ENCODE assay signal across 17 cellular contexts in genomic region chr5:76358-77169, GRCh38. TPM values are rescaled to one million over a fixed set of nuclear protein-coding genes. Genes with fewer than 3 reads are reported as not detected.
DNase-seq lines count a peak whose midpoint lies in the region; ATAC-seq and TF ChIP-seq lines count a peak whose summit lies in the region.
"Had no signal": no experiment of that assay in that cellular context is flagged by ENCODE, and none has a peak within 500 bp of the region (broad histone marks: within the 10 kb centered on the region; RNA-seq: fewer than 3 reads in every experiment).

No MANE protein-coding gene starts in this region.

- H3K27ac Mint-ChIP-seq in activated naive CD8-positive, alpha-beta T cell treated with anti-CD3 and anti-CD28 coated beads for 36 hours = no peak overlapping the region
- no peak overlapping the region for H3K27ac Mint-ChIP-seq in GM23338

- H3K4me2 ChIP-seq in BLaER1 = peak overlapping the region; percentile 84
- no peak overlapping the region for H3K4me2 ChIP-seq in GM23338
- H3K4me2 ChIP-seq: SK-N-SH had no signal

- ATAC-seq in GM23338 = no peak
- ATAC-seq: GM12878, Right ventricle myocardium inferior had no signal

- H3K9me3 ChIP-seq in BLaER1 = no peaks in the 10 kb centered on the region
- H3K9me3 ChIP-seq: SK-N-SH had no signal

- H2AFZ ChIP-seq in GM23338 = no peak overlapping the region

- H3K36me3 Mint-ChIP-seq in activated naive CD8-positive, alpha-beta T cell treated with anti-CD3 and anti-CD28 coated beads for 36 hours = no peaks in the 10 kb centered on the region
- H3K36me3 Mint-ChIP-seq in GM23338 (ENCODE audit: low read depth) = no peaks in the 10 kb centered on the region; the same call in 2 of the 3 replicates

- H3K27ac ChIP-seq in BLaER1 = no peak overlapping the region
- no peak overlapping the region for H3K27ac ChIP-seq in GM23338 (ENCODE audit: low read depth)

- H3K27me3 Mint-ChIP-seq in activated naive CD8-positive, alpha-beta T cell treated with anti-CD3 and anti-CD28 coated beads for 36 hours = peaks cover 7% of the 10 kb centered on the region
- peaks cover 19% of the 10 kb centered on the region for H3K27me3 Mint-ChIP-seq in GM23338 (ENCODE audit: insufficient read depth, low read depth, poor library complexity)

- no peak overlapping the region for H3K9ac ChIP-seq in BLaER1
- H3K9ac ChIP-seq: SK-N-SH had no signal

- H3K4me3 Mint-ChIP-seq in activated naive CD8-positive, alpha-beta T cell treated with anti-CD3 and anti-CD28 coated beads for 36 hours = no peak overlapping the region
- no peak overlapping the region for H3K4me3 Mint-ChIP-seq in GM23338

- H3K79me2 ChIP-seq in GM23338 (replicated peaks; ENCODE audit: insufficient read depth) = no peaks in the 10 kb centered on the region

- H3K9me3 Mint-ChIP-seq in activated naive CD8-positive, alpha-beta T cell treated with anti-CD3 and anti-CD28 coated beads for 36 hours = no peaks in the 10 kb centered on the region
- no peaks in the 10 kb centered on the region for H3K9me3 Mint-ChIP-seq in GM23338

- H3K27me3 ChIP-seq in BLaER1 (peaks cover 12% of the 10 kb centered on the region; the same call in 1 of the 2 replicates), H7 (ENCODE audit: control insufficient read depth, insufficient read depth, low read length) (no peaks in the 10 kb centered on the region), GM23338 (ENCODE audit: insufficient read depth) (no peaks in the 10 kb centered on the region)

- H3K36me3 ChIP-seq in BLaER1 = no peaks in the 10 kb centered on the region
- no peaks in the 10 kb centered on the region for H3K36me3 ChIP-seq in H7 (replicated peaks; ENCODE audit: control insufficient read depth, insufficient read depth, low read length)
- H3K36me3 ChIP-seq in GM23338 (ENCODE audit: insufficient read depth) = no peaks in the 10 kb centered on the region

- peak; percentile 37 for DNase-seq in H7
- DNase-seq in iPS-NIHi7 (ENCODE audit: extremely low spot score) = peak; percentile 7
- peak; percentile 25 for DNase-seq in retina
- DNase-seq in activated naive CD8-positive, alpha-beta T cell treated with anti-CD3 and anti-CD28 coated beads for 36 hours = no peak
- no peak for DNase-seq in D341Med (ENCODE audit: low spot score)
- DNase-seq in GM23338 (ENCODE audit: low spot score) = no peak
- DNase-seq: GDM1; KG1; NCI-H1105 treated with DMSO at 0.1 percent for 48 hours; NCI-H1694; NCI-H748 treated with DMSO at 0.1 percent for 48 hours; NK-92 treated with Interleukin-12 subunit alpha and Interleukin-12 subunit beta, amount 100 ng/mL, for 24 hours; SK-N-SH had no signal

- H4K20me1 ChIP-seq in BLaER1 (peaks cover 34% of the 10 kb centered on the region), GM23338 (replicated peaks; ENCODE audit: insufficient read depth) (no peaks in the 10 kb centered on the region)

- H3K4me1 ChIP-seq in BLaER1 = peaks cover 60% of the 10 kb centered on the region
- H3K4me1 ChIP-seq in GM23338 (ENCODE audit: insufficient read depth) = peaks cover 6% of the 10 kb centered on the region

- TF ChIP-seq CTCF in GM23338 (conservative IDR thresholded peaks at IDR 0.05; ENCODE audit: low read depth in 2 of 2) = no peak

- H3K4me1 Mint-ChIP-seq in activated naive CD8-positive, alpha-beta T cell treated with anti-CD3 and anti-CD28 coated beads for 36 hours = no peaks in the 10 kb centered on the region
- H3K4me1 Mint-ChIP-seq in GM23338 = peaks cover 39% of the 10 kb centered on the region

- peaks cover 5% of the 10 kb centered on the region; the same call in 1 of the 2 replicates for H3F3A ChIP-seq in GM23338 (replicated peaks; ENCODE audit: low read depth)

- no peaks in the 10 kb centered on the region for H3K9me2 ChIP-seq in GM23338 (ENCODE audit: insufficient read depth)
- H3K9me2 ChIP-seq: SK-N-SH had no signal

- no peak overlapping the region for H3K4me3 ChIP-seq in BLaER1
- no peak overlapping the region for H3K4me3 ChIP-seq in H7 (ENCODE audit: insufficient read depth, low read depth, low read length)
- no peak overlapping the region for H3K4me3 ChIP-seq in GM23338
- H3K4me3 ChIP-seq: GM12878 had no signal

TF ChIP-seq in GM23338, 12 proteins besides CTCF, POLR2A, EP300 and RAD21 (continues in another document):
- TF ChIP-seq STAT1 (IDR thresholded peaks at IDR 0.05; ENCODE audit: unreplicated experiment) = no peak
- no peak for TF ChIP-seq ZNF462 (CRISPR knock-in tag; IDR thresholded peaks at IDR 0.05)
- no peak for TF ChIP-seq NANOG (IDR thresholded peaks at IDR 0.05; ENCODE audit: borderline replicate concordance)

RNA-seq across cellular contexts. Expression of gene PLEKHG4B, which starts 15.4 kb away (rescaled TPM):
- total RNA-seq in H7 (2014; rRNA removed; shearing (Covaris generic)) = 25.2 and 34.1 TPM in 2 replicates
- under 1 TPM in 1 of 2 experiments, not detected in 1; 0.06 TPM for total RNA-seq in activated naive CD8-positive, alpha-beta T cell treated with anti-CD3 and anti-CD28 coated beads for 36 hours
- 43.7 and 54.8 TPM in 2 replicates for total RNA-seq in GM23338 (2014; rRNA removed; shearing (Covaris generic))
- polyA plus RNA-seq in GM23338 (2016; fragmentation: Nextera tagmentation; extraction: Ambion mirVana) = 33.5 and 34.2 TPM in 2 replicates
- total RNA-seq: NCI-H460, Right ventricle myocardium inferior had no signal

Comparison
In these comparisons a context has a peak if more than half of its experiments do, and no peak if none do; other contexts are left out.
1. DNase-seq: peak in H7 (single experiment), iPS-NIHi7 (single experiment) and retina (single experiment); none in activated naive CD8-positive, alpha-beta T cell treated with anti-CD3 and anti-CD28 coated beads for 36 hours (single experiment), D341Med (single experiment) and GM23338 (single experiment).
2. RNA of gene PLEKHG4B, which starts 15.4 kb away (total RNA-seq): 43.7 to 54.8 TPM in GM23338 and 25.2 to 34.1 TPM in H7; 0.06 TPM in activated naive CD8-positive, alpha-beta T cell treated with anti-CD3 and anti-CD28 coated beads for 36 hours; every median in the first group is over 10 times any median in the second.